Comparison of ENCODE assay signal across 9 cellular contexts in the genomic region with DNA sequence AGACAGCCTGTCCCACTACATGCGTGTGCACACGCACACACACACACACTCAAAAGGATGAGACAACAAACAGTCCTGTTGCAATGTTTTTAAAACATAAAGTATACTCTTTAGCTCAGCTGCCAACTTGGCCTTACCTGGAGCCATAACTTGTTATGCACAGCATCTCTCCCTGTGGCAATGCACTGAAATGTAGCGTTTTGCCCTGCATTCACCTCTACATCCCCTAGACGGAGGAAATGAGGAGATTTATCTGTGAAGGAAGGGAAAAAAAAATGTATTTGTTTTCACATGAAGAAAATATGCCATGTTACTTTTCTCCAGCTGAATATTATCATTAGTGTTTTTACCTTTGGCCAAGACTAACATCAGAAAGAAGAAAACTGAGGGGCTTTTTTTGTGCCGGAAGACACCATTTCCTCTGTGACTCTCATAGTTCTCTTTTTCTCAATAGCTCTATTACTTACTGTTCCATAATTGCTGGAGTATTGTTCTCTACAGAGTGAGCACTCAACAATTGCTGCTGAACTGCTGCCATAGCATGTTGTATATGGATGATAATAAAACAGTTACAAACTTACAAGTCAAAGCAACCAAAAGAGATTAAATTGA.
DNase-seq lines count a peak whose midpoint lies in the region; ATAC-seq lines count a peak whose summit lies in the region.
"Had no signal": no experiment of that assay in that cellular context is flagged by ENCODE, and none has a peak within 500 bp of the region (broad histone marks: within the 10 kb centered on the region; RNA-seq: fewer than 3 reads in every experiment).

No MANE protein-coding gene starts in this region.

- peak; percentile 83 for ATAC-seq in GM18502 (IDR thresholded peaks at IDR 0.05; ENCODE audit: poor library complexity, unreplicated experiment)
- peak; percentile 61 for ATAC-seq in GM21381 (IDR thresholded peaks at IDR 0.05; ENCODE audit: unreplicated experiment)
- peak; percentile 58 for ATAC-seq in HG03139 (IDR thresholded peaks at IDR 0.05; ENCODE audit: unreplicated experiment)

- DNase-seq in dermis blood vessel endothelial cell (peak; percentile 37), hypothalamus (lab: John Stamatoyannopoulos, UW) (no peak), NCI-H187 treated with DMSO at 0.1 percent for 48 hours (lab: John Stamatoyannopoulos, UW) (no peak), OCI-M1 (lab: John Stamatoyannopoulos, UW) (no peak)
- no peak for DNase-seq in NK-92 treated with Interleukin-12 subunit alpha and Interleukin-12 subunit beta, amount 100 ng/mL, for 24 hours (lab: John Stamatoyannopoulos, UW)
- DNase-seq: NCI-H510A treated with DMSO at 0.1 percent for 48 hours had no signal
